ENCODE assay signal across 18 cellular contexts in genomic region chr3:50586763-50587070, GRCh38. TPM values are rescaled to one million over a fixed set of nuclear protein-coding genes. Genes with fewer than 3 reads are reported as not detected.
A peak's percentile ranks its signal among the peaks of the same experiment; 100 is the strongest.
DNase-seq lines count a peak whose midpoint lies in the region; ATAC-seq and TF ChIP-seq lines count a peak whose summit lies in the region.
"Had no signal": no experiment of that assay in that cellular context is flagged by ENCODE, and none has a peak within 500 bp of the region (broad histone marks: within the 10 kb centered on the region; RNA-seq: fewer than 3 reads in every experiment).

No MANE protein-coding gene starts in this region.

- H3K4me1 Mint-ChIP-seq in activated CD4-positive, alpha-beta T cell treated with anti-CD3 and anti-CD28 coated beads for 36 hours, result peaks cover 88% of the 10 kb centered on the region
- peaks cover 35 to 78% (median 58%) of the 10 kb centered on the region in 4 donors for H3K4me1 Mint-ChIP-seq in CD4-positive, alpha-beta memory T cell
- H3K4me1 Mint-ChIP-seq in activated naive CD8-positive, alpha-beta T cell (ENCODE audit: low read depth), result peaks cover 82% of the 10 kb centered on the region
- peaks cover 4% of the 10 kb centered on the region for H3K4me1 Mint-ChIP-seq in nephron progenitor cell
- H3K4me1 Mint-ChIP-seq: endodermal cell had no signal

- H3K27ac Mint-ChIP-seq in activated CD4-positive, alpha-beta T cell treated with anti-CD3 and anti-CD28 coated beads for 36 hours, result peak overlapping the region; percentile 100
- H3K27ac Mint-ChIP-seq in CD4-positive, alpha-beta memory T cell, result peak overlapping the region in 4 of 7 donors; percentile 42 to 97 (median 88)
- H3K27ac Mint-ChIP-seq in activated naive CD8-positive, alpha-beta T cell, result peak overlapping the region; percentile 99
- peak overlapping the region; percentile 75 for H3K27ac Mint-ChIP-seq in nephron progenitor cell
- H3K27ac Mint-ChIP-seq: endodermal cell had no signal

- POLR2A ChIA-PET in activated CD4-positive, alpha-beta T cell treated with anti-CD3 and anti-CD28 coated beads for 36 hours (lab: Charles Lee), result interaction anchor here (0.9 to 9.2 kb wide), 6 partner anchors 13 to 29 kb away, joined by 4 to 585 read pairs (median 116); partner anchors contain the start of genes C3orf18, CISH and HEMK1
- POLR2A ChIA-PET in CD4-positive, alpha-beta memory T cell (lab: Charles Lee; ENCODE audit: partially characterized antibody), result interaction anchor here (1.2 to 11.1 kb wide), 3 partner anchors 14 to 237 kb away, joined by 3 to 577 read pairs (median 276); partner anchors contain the start of genes C3orf18, CISH, HEMK1 and MAPKAPK3

- no peak overlapping the region for H3K4me3 ChIP-seq in CD4-positive, alpha-beta memory T cell (ENCODE audit: low read length in 2 of 2)
- H3K4me3 ChIP-seq: GM23248, ovary had no signal

- no peaks in the 10 kb centered on the region for H3K36me3 ChIP-seq in CD4-positive, alpha-beta memory T cell (ENCODE audit: insufficient read depth, low read length)
- H3K36me3 ChIP-seq: BE2C, ovary had no signal

- H3K27me3 Mint-ChIP-seq in activated CD4-positive, alpha-beta T cell treated with anti-CD3 and anti-CD28 coated beads for 36 hours, result no peaks in the 10 kb centered on the region
- H3K27me3 Mint-ChIP-seq in CD4-positive, alpha-beta memory T cell, result no peaks in the 10 kb centered on the region
- H3K27me3 Mint-ChIP-seq in activated naive CD8-positive, alpha-beta T cell, result no peaks in the 10 kb centered on the region
- peaks cover 4% of the 10 kb centered on the region for H3K27me3 Mint-ChIP-seq in nephron progenitor cell (ENCODE audit: low read depth, poor library complexity)

- no peaks in the 10 kb centered on the region for H3K27me3 ChIP-seq in CD4-positive, alpha-beta memory T cell (ENCODE audit: insufficient read depth, low read length)
- H3K27me3 ChIP-seq: BE2C, ovary had no signal

- no peak for DNase-seq in activated CD4-positive, alpha-beta T cell treated with anti-CD3 and anti-CD28 coated beads for 36 hours
- DNase-seq in activated CD4-positive, alpha-beta T cell treated with anti-CD3 and anti-CD28 coated beads for 1 hour, result no peak
- DNase-seq in CD4-positive, alpha-beta memory T cell, result peak in 1 of 5 donors; percentile 0
- DNase-seq in nephron progenitor cell, result no peak
- no peak for DNase-seq in medulla oblongata (ENCODE audit: extremely low spot score)
- DNase-seq in H4 (ENCODE audit: low spot score), result no peak
- DNase-seq: BE2C; endodermal cell; Karpas-422; NCI-H2081 treated with DMSO at 0.1 percent for 48 hours; NCI-H510A; NK-92 treated with Interleukin-12 subunit alpha and Interleukin-12 subunit beta, amount 100 ng/mL, for 24 hours; ovary; SK-N-SH had no signal

- no peaks in the 10 kb centered on the region for H3K9me3 ChIP-seq in CD4-positive, alpha-beta memory T cell (ENCODE audit: control insufficient read depth in 1 of 2, low read length in 2 of 2)
- H3K9me3 ChIP-seq: BE2C, ovary, SK-N-SH had no signal

- peaks cover 61% of the 10 kb centered on the region for H3K36me3 Mint-ChIP-seq in activated CD4-positive, alpha-beta T cell treated with anti-CD3 and anti-CD28 coated beads for 36 hours (ENCODE audit: low read depth)
- H3K36me3 Mint-ChIP-seq in CD4-positive, alpha-beta memory T cell, result peaks cover 0 to 8% of the 10 kb centered on the region in 2 donors
- H3K36me3 Mint-ChIP-seq in activated naive CD8-positive, alpha-beta T cell, result peaks cover 12% of the 10 kb centered on the region
- peaks cover 7% of the 10 kb centered on the region for H3K36me3 Mint-ChIP-seq in nephron progenitor cell (ENCODE audit: low read depth)

- ATAC-seq in activated CD4-positive, alpha-beta T cell treated with anti-CD3 and anti-CD28 coated beads for 36 hours, result no peak
- ATAC-seq in HG03469 (IDR thresholded peaks at IDR 0.05; ENCODE audit: unreplicated experiment), result no peak

- no peaks in the 10 kb centered on the region for H3K9me3 Mint-ChIP-seq in activated CD4-positive, alpha-beta T cell treated with anti-CD3 and anti-CD28 coated beads for 36 hours (ENCODE audit: low read depth)
- H3K9me3 Mint-ChIP-seq in CD4-positive, alpha-beta memory T cell, result no peaks in the 10 kb centered on the region
- no peaks in the 10 kb centered on the region for H3K9me3 Mint-ChIP-seq in activated naive CD8-positive, alpha-beta T cell (ENCODE audit: low read depth)
- no peaks in the 10 kb centered on the region for H3K9me3 Mint-ChIP-seq in nephron progenitor cell
- H3K9me3 Mint-ChIP-seq: endodermal cell had no signal

- CTCF ChIA-PET in activated CD4-positive, alpha-beta T cell treated with anti-CD3 and anti-CD28 coated beads for 36 hours (lab: Charles Lee), result interaction anchor here (0.6 to 10.4 kb wide), 4 partner anchors 15 to 33 kb away, joined by 3 to 339 read pairs (median 95); partner anchors contain the start of genes C3orf18, CISH, HEMK1 and MAPKAPK3
- CTCF ChIA-PET in CD4-positive, alpha-beta memory T cell (lab: Charles Lee; ENCODE audit: partially characterized antibody), result interaction anchor here (9.2 to 11.1 kb wide), 3 partner anchors 11 to 24 kb away, joined by 87 to 492 read pairs (median 277); partner anchors contain the start of genes CISH, HEMK1 and MAPKAPK3

- TF ChIP-seq CTCF in nephron progenitor cell (IDR thresholded peaks at IDR 0.05), result no peak

- intact Hi-C loops in activated CD4-positive, alpha-beta T cell treated with anti-CD3 and anti-CD28 coated beads for 36 hours (cut with DNase I, micrococcal nuclease), result no loop called here
- intact Hi-C loops in CD4-positive, alpha-beta memory T cell (cut with micrococcal nuclease), result no loop called here

- no peak overlapping the region for H3K27ac ChIP-seq in CD4-positive, alpha-beta memory T cell (ENCODE audit: low read depth, low read length)
- H3K27ac ChIP-seq: GM23248, ovary had no signal

- no peak overlapping the region for H3K4me3 Mint-ChIP-seq in activated CD4-positive, alpha-beta T cell treated with anti-CD3 and anti-CD28 coated beads for 36 hours
- H3K4me3 Mint-ChIP-seq in CD4-positive, alpha-beta memory T cell, result no peak overlapping the region
- no peak overlapping the region for H3K4me3 Mint-ChIP-seq in activated naive CD8-positive, alpha-beta T cell
- H3K4me3 Mint-ChIP-seq in nephron progenitor cell, result no peak overlapping the region
- H3K4me3 Mint-ChIP-seq: endodermal cell had no signal

- H3K4me1 ChIP-seq in CD4-positive, alpha-beta memory T cell (ENCODE audit: insufficient read depth, low read length), result peaks cover 64% of the 10 kb centered on the region
- H3K4me1 ChIP-seq: BE2C had no signal

RNA-seq across cellular contexts. Expression of gene HEMK1, which starts 17.4 kb away (rescaled TPM):
- total RNA-seq in activated CD4-positive, alpha-beta T cell treated with anti-CD3 and anti-CD28 coated beads for 36 hours, result 10 to 100 TPM; 61.6 to 77.7 TPM
- 10 to 100 TPM; 55.3 to 56.7 TPM for total RNA-seq in CD4-positive, alpha-beta memory T cell
- 10 to 100 TPM; 21.2 to 36.7 TPM for polyA plus RNA-seq in CD4-positive, alpha-beta memory T cell
- 5.6 and 7.3 TPM in 2 replicates for total RNA-seq in H4 (2014; rRNA removed; shearing (Covaris generic))

RNA-seq across cellular contexts. Expression of gene C3orf18, which starts 19.2 kb away (rescaled TPM):
- total RNA-seq in activated CD4-positive, alpha-beta T cell treated with anti-CD3 and anti-CD28 coated beads for 36 hours, result 10 to 100 TPM; 31.7 to 31.9 TPM
- total RNA-seq in CD4-positive, alpha-beta memory T cell, result 10 to 100 TPM; 14.3 to 16.2 TPM
- 10 to 100 TPM; 14.2 to 22.3 TPM for polyA plus RNA-seq in CD4-positive, alpha-beta memory T cell
- 0.41 and 0.68 TPM in 2 replicates for total RNA-seq in H4 (2014; rRNA removed; shearing (Covaris generic))
- total RNA-seq: A172 had no signal

RNA-seq across cellular contexts. Expression of gene CISH, which starts 24.9 kb away (rescaled TPM):
- total RNA-seq in activated CD4-positive, alpha-beta T cell treated with anti-CD3 and anti-CD28 coated beads for 36 hours, result 100 to 1,000 TPM; 265 to 269 TPM
- 10 to 100 TPM; 14.7 to 15.2 TPM for total RNA-seq in CD4-positive, alpha-beta memory T cell
- 100 to 1,000 TPM in 1 of 2 donors, 10 to 100 TPM in 1; 92.1 to 248 TPM for polyA plus RNA-seq in CD4-positive, alpha-beta memory T cell
- total RNA-seq in H4 (2014; rRNA removed; shearing (Covaris generic)), result 0.23 and 1.3 TPM in 2 replicates

RNA-seq across cellular contexts. Expression of gene MAPKAPK3, which starts 30.2 kb away (rescaled TPM):
- total RNA-seq in activated CD4-positive, alpha-beta T cell treated with anti-CD3 and anti-CD28 coated beads for 36 hours, result 100 to 1,000 TPM; 178 to 218 TPM
- total RNA-seq in CD4-positive, alpha-beta memory T cell, result 10 to 100 TPM; 36.4 to 40.1 TPM
- 10 to 100 TPM; 71.2 to 93.2 TPM for polyA plus RNA-seq in CD4-positive, alpha-beta memory T cell
- 25.5 and 28.6 TPM in 2 replicates for total RNA-seq in H4 (2014; rRNA removed; shearing (Covaris generic))

Comparison
In these comparisons a context has a peak if more than half of its experiments do, and no peak if none do; other contexts are left out.
1. RNA of gene CISH, which starts 24.9 kb away (total RNA-seq): 265 to 269 TPM in activated CD4-positive, alpha-beta T cell treated with anti-CD3 and anti-CD28 coated beads for 36 hours; 14.7 to 15.2 TPM in CD4-positive, alpha-beta memory T cell and 0.23 to 1.3 TPM in H4; every median in the first group is over 10 times any median in the second.
2. Peak in every context shown above with its lines, with median percentiles within 50 percentile points of each other: H3K27ac Mint-ChIP-seq.